In the genomic region with DNA sequence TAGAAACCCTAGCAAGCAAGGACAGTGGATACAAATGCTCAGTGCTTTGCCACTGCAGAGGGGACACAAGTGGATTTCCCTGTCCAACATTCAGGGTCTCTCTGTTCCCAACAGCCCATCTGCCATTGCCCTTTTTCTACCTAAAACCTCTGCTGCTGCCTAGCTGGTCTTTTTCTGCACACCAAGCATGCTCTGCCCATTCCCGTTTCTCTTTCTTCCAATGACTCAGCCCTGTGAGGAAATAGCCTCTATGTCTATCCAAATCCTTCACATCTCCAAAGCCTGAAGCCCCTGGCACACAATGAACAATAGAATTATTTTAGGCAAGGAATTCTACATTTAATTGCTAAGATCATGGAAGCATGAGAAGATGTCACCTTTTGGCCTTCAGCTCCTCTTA, we compare ENCODE assay signal across 34 cellular contexts. TPM values are rescaled to one million over a fixed set of nuclear protein-coding genes. Genes with fewer than 3 reads are reported as not detected.
DNase-seq lines count a peak whose midpoint lies in the region; ATAC-seq and TF ChIP-seq lines count a peak whose summit lies in the region.
"Had no signal": no experiment of that assay in that cellular context is flagged by ENCODE, and none has a peak within 500 bp of the region (broad histone marks: within the 10 kb centered on the region; RNA-seq: fewer than 3 reads in every experiment).

No MANE protein-coding gene starts in this region.

- peaks cover 0 to 4% (median 0%) of the 10 kb centered on the region in 7 donors for H3K9me3 Mint-ChIP-seq in CD14-positive monocyte
- H3K9me3 Mint-ChIP-seq: activated B cell treated with CpG ODN at 0.5 μM for 24 hours; activated naive CD4-positive, alpha-beta T cell treated with anti-CD3 and anti-CD28 coated beads, Interleukin-2, amount 10 ng/mL, durations not matched to agents 7 days and 5 days; effector memory CD8-positive, alpha-beta T cell; stimulated activated naive CD8-positive, alpha-beta T cell treated with anti-CD3 and anti-CD28 coated beads, Interleukin-15, Interleukin-2, amounts not matched to agents 100 ng/mL and 50 ng/mL, for 24 hours had no signal

- POLR2A ChIA-PET in RWPE1 (lab: Yijun Ruan, JAX; ENCODE audit: low non-redundant PET) = no interaction called here

- H3K4me1 Mint-ChIP-seq in CD14-positive monocyte = no peaks in the 10 kb centered on the region
- H3K4me1 Mint-ChIP-seq: activated B cell treated with CpG ODN at 0.5 μM for 24 hours; activated naive CD4-positive, alpha-beta T cell treated with anti-CD3 and anti-CD28 coated beads, Interleukin-2, amount 10 ng/mL, durations not matched to agents 7 days and 5 days; H9; naive thymus-derived CD4-positive, alpha-beta T cell had no signal

- H3K27me3 Mint-ChIP-seq in CD14-positive monocyte (ENCODE audit: low read depth in 3 of 3) = peaks cover 0 to 6% (median 0%) of the 10 kb centered on the region in 3 donors
- H3K27me3 Mint-ChIP-seq: activated B cell treated with CpG ODN at 0.5 μM for 24 hours; activated naive CD4-positive, alpha-beta T cell treated with anti-CD3 and anti-CD28 coated beads, Interleukin-2, amount 10 ng/mL, durations not matched to agents 7 days and 5 days; effector memory CD8-positive, alpha-beta T cell; naive thymus-derived CD4-positive, alpha-beta T cell; stimulated activated naive CD8-positive, alpha-beta T cell treated with anti-CD3 and anti-CD28 coated beads, Interleukin-15, Interleukin-2, amounts not matched to agents 100 ng/mL and 50 ng/mL, for 24 hours had no signal

- peak; percentile 46 for ATAC-seq in sciatic nerve
- ATAC-seq: effector memory CD8-positive, alpha-beta T cell; naive thymus-derived CD4-positive, alpha-beta T cell; Panc1 had no signal

- intact Hi-C loops in sciatic nerve (cut with DNase I) = no loop called here
- intact Hi-C loops in CD14-positive monocyte (cut with micrococcal nuclease) = no loop called here

- H3K27ac Mint-ChIP-seq in CD14-positive monocyte = no peak overlapping the region
- H3K27ac Mint-ChIP-seq: activated B cell treated with CpG ODN at 0.5 μM for 24 hours; activated naive CD4-positive, alpha-beta T cell treated with anti-CD3 and anti-CD28 coated beads, Interleukin-2, amount 10 ng/mL, durations not matched to agents 7 days and 5 days; effector memory CD8-positive, alpha-beta T cell; H9; naive thymus-derived CD4-positive, alpha-beta T cell; stimulated activated naive CD8-positive, alpha-beta T cell treated with anti-CD3 and anti-CD28 coated beads, Interleukin-15, Interleukin-2, amounts not matched to agents 100 ng/mL and 50 ng/mL, for 24 hours had no signal

- H3K36me3 Mint-ChIP-seq in CD14-positive monocyte = no peaks in the 10 kb centered on the region
- H3K36me3 Mint-ChIP-seq: activated naive CD4-positive, alpha-beta T cell treated with anti-CD3 and anti-CD28 coated beads, Interleukin-2, amount 10 ng/mL, durations not matched to agents 7 days and 5 days; naive thymus-derived CD4-positive, alpha-beta T cell had no signal

- H3K4me3 ChIP-seq in epithelial cell of esophagus (ENCODE audit: low read length) = no peak overlapping the region
- H3K4me3 ChIP-seq: cardiac muscle cell, coronary artery, esophagus squamous epithelium, prostate gland, skin epidermis, uterus had no signal

- H3K4me3 Mint-ChIP-seq in CD14-positive monocyte = no peak overlapping the region
- H3K4me3 Mint-ChIP-seq: activated B cell treated with CpG ODN at 0.5 μM for 24 hours; activated naive CD4-positive, alpha-beta T cell treated with anti-CD3 and anti-CD28 coated beads, Interleukin-2, amount 10 ng/mL, durations not matched to agents 7 days and 5 days; effector memory CD8-positive, alpha-beta T cell; H9; naive thymus-derived CD4-positive, alpha-beta T cell; stimulated activated naive CD8-positive, alpha-beta T cell treated with anti-CD3 and anti-CD28 coated beads, Interleukin-15, Interleukin-2, amounts not matched to agents 100 ng/mL and 50 ng/mL, for 24 hours had no signal

- H3K27ac ChIP-seq in RWPE1 = no peak overlapping the region
- H3K27ac ChIP-seq: cardiac muscle cell, coronary artery, esophagus squamous epithelium, KMS-11, prostate gland, skin epidermis, uterus had no signal

- TF ChIP-seq CTCF in RWPE1 (conservative IDR thresholded peaks at IDR 0.05; ENCODE audit: low read depth) (no peak), epithelial cell of esophagus (IDR thresholded peaks at IDR 0.05; ENCODE audit: insufficient read depth, low read depth, low read length, missing control alignments) (no peak), CD14-positive monocyte (IDR thresholded peaks at IDR 0.05) (no peak)

- CTCF ChIA-PET in RWPE1 (lab: Yijun Ruan, JAX) = interaction anchor here (0.6 kb wide), 2 partner anchors 129 to 1021 kb away, joined by 3 to 4 read pairs; no protein-coding TSS in a partner anchor

- peak; percentile 14 for DNase-seq in ELF-1 (ENCODE audit: low read depth, low spot score)
- peak; percentile 3 for DNase-seq in RWPE1 (ENCODE audit: low spot score)
- peak; percentile 28 for DNase-seq in epithelial cell of esophagus (ENCODE audit: low read depth)
- no peak for DNase-seq in sciatic nerve (ENCODE audit: low spot score)
- no peak for DNase-seq in NCI-H1436 treated with DMSO at 0.1 percent for 48 hours (lab: John Stamatoyannopoulos, UW)
- DNase-seq in CD14-positive monocyte (ENCODE audit: low spot score) = no peak
- DNase-seq in NCI-H187 (lab: John Stamatoyannopoulos, UW) = no peak
- DNase-seq: activated B cell treated with CpG ODN at 0.5 μM for 24 hours; activated naive CD4-positive, alpha-beta T cell treated with anti-CD3 and anti-CD28 coated beads, Interleukin-2, amount 10 ng/mL, durations not matched to agents 7 days and 5 days; amygdala; BE2C; effector memory CD8-positive, alpha-beta T cell; esophagus squamous epithelium; GDM1; H9; midbrain; naive thymus-derived CD4-positive, alpha-beta T cell; NCI-H146; NCI-H524; NK-92 treated with Interleukin-12 subunit alpha and Interleukin-12 subunit beta, amount 100 ng/mL, for 24 hours; SIG-M5; SW 1271; T1000; uterus had no signal

RNA-seq across cellular contexts. Expression of gene AMELX, which starts 5.7 kb away (rescaled TPM):
- not detected for total RNA-seq in sciatic nerve
- polyA plus RNA-seq in CD14-positive monocyte = not detected
- total RNA-seq: activated B cell treated with CpG ODN at 0.5 μM for 24 hours; cardiac muscle cell; esophagus squamous epithelium; glomerular endothelial cell; H9; liver; naive thymus-derived CD4-positive, alpha-beta T cell; prostate gland; uterus had no signal
- polyA plus RNA-seq: cardiac muscle cell; keratinocyte; liver; naive thymus-derived CD4-positive, alpha-beta T cell had no signal

Comparison
In these comparisons a context has a peak if more than half of its experiments do, and no peak if none do; other contexts are left out.
1. DNase-seq: peak in ELF-1 (single experiment), RWPE1 (single experiment) and epithelial cell of esophagus (single experiment); none in sciatic nerve (single experiment), NCI-H1436 treated with DMSO at 0.1 percent for 48 hours (single experiment), CD14-positive monocyte (single experiment) and NCI-H187 (0 of 2).